15 cellular contexts compared by ENCODE assay signal in the genomic region with DNA sequence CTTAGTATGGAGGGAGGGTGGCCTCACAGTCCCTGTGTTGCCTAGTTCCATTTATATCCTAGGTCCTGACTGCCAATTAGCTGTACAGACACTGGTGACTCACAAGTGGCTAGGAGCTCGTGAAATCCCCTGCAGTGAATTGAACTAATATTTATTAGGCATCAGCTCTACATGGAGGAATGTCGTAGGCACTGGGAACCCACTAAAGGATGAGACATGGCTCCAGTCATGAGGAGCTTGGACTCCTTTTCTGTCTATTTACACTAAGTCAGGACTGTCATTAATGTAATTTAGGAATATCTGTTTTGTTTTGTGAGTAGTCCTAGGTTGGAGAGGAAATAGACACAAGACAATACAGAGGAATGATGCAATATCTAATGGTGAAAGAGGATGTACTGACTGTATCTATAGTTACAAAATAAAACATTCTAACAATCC.
DNase-seq lines count a peak whose midpoint lies in the region; ATAC-seq, FAIRE-seq and TF ChIP-seq lines count a peak whose summit lies in the region.
"Had no signal": no experiment of that assay in that cellular context is flagged by ENCODE, and none has a peak within 500 bp of the region (broad histone marks: within the 10 kb centered on the region; RNA-seq: fewer than 3 reads in every experiment).

No MANE protein-coding gene starts in this region.

- no peak overlapping the region for H3K27ac Mint-ChIP-seq in activated CD4-positive, alpha-beta T cell treated with anti-CD3 and anti-CD28 coated beads, Interleukin-2, amount 10 ng/mL, durations not matched to agents 24 days and 14 days
- H3K27ac Mint-ChIP-seq: activated T-helper 1 cell treated with anti-CD3 and anti-CD28 coated beads, Interleukin-12 subunit alpha, Interleukin-12 subunit beta, Interleukin-2, Interleukin-4 antibody, amounts not matched to agents 30 ng/mL and 10 ng/mL and 1 ng/mL, durations not matched to agents 14 hours and 24 hours and 36 hours; T-helper 1 cell treated with Interleukin-12 subunit alpha and Interleukin-12 subunit beta and Interleukin-4 antibody, amounts not matched to agents 30 μg/mL and 1 μg/mL, for 36 hours had no signal

- no peaks in the 10 kb centered on the region for H3K9me3 Mint-ChIP-seq in activated CD4-positive, alpha-beta T cell treated with anti-CD3 and anti-CD28 coated beads, Interleukin-2, amount 10 ng/mL, durations not matched to agents 24 days and 14 days
- H3K9me3 Mint-ChIP-seq: activated T-helper 1 cell treated with anti-CD3 and anti-CD28 coated beads, Interleukin-12 subunit alpha, Interleukin-12 subunit beta, Interleukin-2, Interleukin-4 antibody, amounts not matched to agents 30 ng/mL and 10 ng/mL and 1 ng/mL, durations not matched to agents 14 hours and 24 hours and 36 hours; T-helper 1 cell treated with Interleukin-12 subunit alpha and Interleukin-12 subunit beta and Interleukin-4 antibody, amounts not matched to agents 30 μg/mL and 1 μg/mL, for 36 hours had no signal

- no peaks in the 10 kb centered on the region for H3K27me3 ChIP-seq in right atrium auricular region
- H3K27me3 ChIP-seq: testis had no signal

- H3K9me3 ChIP-seq in right atrium auricular region: no peaks in the 10 kb centered on the region
- H3K9me3 ChIP-seq: testis had no signal

- DNase-seq in NCI-H748 (lab: John Stamatoyannopoulos, UW; ENCODE audit: unreplicated experiment): peak; percentile 31
- DNase-seq in NCI-H748 treated with DMSO at 0.1 percent for 48 hours (lab: John Stamatoyannopoulos, UW): no peak
- DNase-seq in astrocyte of the spinal cord (ENCODE audit: low read depth, low spot score): peak; percentile 58
- DNase-seq in right atrium auricular region (ENCODE audit: low spot score): peak; percentile 64
- peak; percentile 8 for DNase-seq in urothelium cell line (ENCODE audit: low spot score)
- DNase-seq in DMS153 treated with DMSO at 0.1 percent for 48 hours (lab: John Stamatoyannopoulos, UW; ENCODE audit: unreplicated experiment): no peak
- DNase-seq in activated CD4-positive, alpha-beta T cell treated with anti-CD3 and anti-CD28 coated beads, Interleukin-2, amount 10 ng/mL, durations not matched to agents 24 days and 14 days: no peak
- DNase-seq: ACHN; midbrain; stimulated activated CD4-positive, alpha-beta T cell treated with anti-CD3 and anti-CD28 coated beads, Interleukin-1b, Interleukin-23, amount 100 ng/mL, for 48 hours; testis had no signal

- no peak for FAIRE-seq in urothelium cell line (lab: Jason Lieb, UNC)
- FAIRE-seq: GM12891 had no signal

- H3K27me3 Mint-ChIP-seq in activated CD4-positive, alpha-beta T cell treated with anti-CD3 and anti-CD28 coated beads, Interleukin-2, amount 10 ng/mL, durations not matched to agents 24 days and 14 days: no peaks in the 10 kb centered on the region

- H3K4me1 Mint-ChIP-seq in activated CD4-positive, alpha-beta T cell treated with anti-CD3 and anti-CD28 coated beads, Interleukin-2, amount 10 ng/mL, durations not matched to agents 24 days and 14 days: peaks cover 1% of the 10 kb centered on the region

- H3K4me3 ChIP-seq in astrocyte of the spinal cord (ENCODE audit: low read depth, low read length) (no peak overlapping the region), right atrium auricular region (no peak overlapping the region)
- H3K4me3 ChIP-seq: testis had no signal

- no peak for ATAC-seq in HG03045 (IDR thresholded peaks at IDR 0.05; ENCODE audit: unreplicated experiment)

- H3K36me3 Mint-ChIP-seq in activated CD4-positive, alpha-beta T cell treated with anti-CD3 and anti-CD28 coated beads, Interleukin-2, amount 10 ng/mL, durations not matched to agents 24 days and 14 days (ENCODE audit: low read depth): no peaks in the 10 kb centered on the region

- no peak for TF ChIP-seq CTCF in astrocyte of the spinal cord (IDR thresholded peaks at IDR 0.05; ENCODE audit: low read depth, low read length)
- TF ChIP-seq CTCF in right atrium auricular region (IDR thresholded peaks at IDR 0.05): no peak

- H3K36me3 ChIP-seq in right atrium auricular region: no peaks in the 10 kb centered on the region

- no peak overlapping the region for H3K4me3 Mint-ChIP-seq in activated CD4-positive, alpha-beta T cell treated with anti-CD3 and anti-CD28 coated beads, Interleukin-2, amount 10 ng/mL, durations not matched to agents 24 days and 14 days
- H3K4me3 Mint-ChIP-seq: activated T-helper 1 cell treated with anti-CD3 and anti-CD28 coated beads, Interleukin-12 subunit alpha, Interleukin-12 subunit beta, Interleukin-2, Interleukin-4 antibody, amounts not matched to agents 30 ng/mL and 10 ng/mL and 1 ng/mL, durations not matched to agents 14 hours and 24 hours and 36 hours; T-helper 1 cell treated with Interleukin-12 subunit alpha and Interleukin-12 subunit beta and Interleukin-4 antibody, amounts not matched to agents 30 μg/mL and 1 μg/mL, for 36 hours had no signal

- intact Hi-C loops in activated CD4-positive, alpha-beta T cell treated with anti-CD3 and anti-CD28 coated beads, Interleukin-2, amount 10 ng/mL, durations not matched to agents 24 days and 14 days (cut with micrococcal nuclease): no loop called here

- H3K27ac ChIP-seq in right atrium auricular region: peak overlapping the region; percentile 40 to 71
- H3K27ac ChIP-seq: testis had no signal

- in situ Hi-C loops in astrocyte of the spinal cord (cut with HindIII; ENCODE audit: low sequenced_read_pairs): no loop called here

- H3K4me1 ChIP-seq in right atrium auricular region: peaks cover 0 to 10% of the 10 kb centered on the region in 2 donors
- H3K4me1 ChIP-seq: testis had no signal

Comparison
In these comparisons a context has a peak if more than half of its experiments do, and no peak if none do; other contexts are left out.
1. DNase-seq: peak in NCI-H748 (single experiment), astrocyte of the spinal cord (single experiment), right atrium auricular region (single experiment) and urothelium cell line (single experiment); none in NCI-H748 treated with DMSO at 0.1 percent for 48 hours (single experiment), DMS153 treated with DMSO at 0.1 percent for 48 hours (single experiment) and activated CD4-positive, alpha-beta T cell treated with anti-CD3 and anti-CD28 coated beads, Interleukin-2, amount 10 ng/mL, durations not matched to agents 24 days and 14 days (single experiment).